ENCODE assay signal across 7 cellular contexts in the genomic region with DNA sequence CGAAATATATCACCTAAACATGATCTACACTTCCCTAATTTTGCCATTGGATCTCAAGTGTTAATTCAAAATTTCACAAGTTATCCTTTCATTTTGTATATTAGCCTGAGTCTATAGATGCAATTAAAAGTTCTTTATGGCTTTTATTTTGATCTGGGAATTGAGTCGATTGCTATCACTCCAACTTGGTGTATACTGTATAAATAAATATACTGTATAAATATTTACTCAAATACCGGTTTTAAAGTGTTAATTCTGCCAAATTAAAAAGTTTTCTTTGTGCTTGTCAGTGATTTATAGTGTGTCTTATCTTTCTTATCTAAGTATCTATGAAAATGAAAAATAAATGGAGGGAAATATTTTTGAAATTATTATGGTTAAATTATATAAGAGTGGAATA.
"Had no signal": no experiment of that assay in that cellular context is flagged by ENCODE, and none has a peak within 500 bp of the region (broad histone marks: within the 10 kb centered on the region; RNA-seq: fewer than 3 reads in every experiment).

No MANE protein-coding gene starts in this region.

- DNase-seq: GDM1, GF-D8 had no signal

- H3K4me3 ChIP-seq: GM12878 had no signal

- FAIRE-seq: GM12878, GM12891, GM12892, GM18507, GM19239 had no signal
